ENCODE assay signal across 8 cellular contexts in genomic region chr15:66851226-66852063, GRCh38.
DNase-seq lines count a peak whose midpoint lies in the region; ATAC-seq and TF ChIP-seq lines count a peak whose summit lies in the region.

No MANE protein-coding gene starts in this region.

- H3K27ac ChIP-seq in OCI-LY1 (ENCODE audit: low read depth, low read length, poor library complexity, severe bottlenecking) (no peak overlapping the region), muscle layer of duodenum (ENCODE audit: low read length) (peak overlapping the region; percentile 31)

- H3K4me1 ChIP-seq in OCI-LY1 (ENCODE audit: insufficient read depth, low read length, severe bottlenecking) (peaks cover 11% of the 10 kb centered on the region), muscle layer of duodenum (ENCODE audit: control insufficient read depth in 1 of 2, insufficient read depth in 2 of 2, low read length in 2 of 2) (peaks cover 6 to 14% of the 10 kb centered on the region in 2 donors)

- no peaks in the 10 kb centered on the region for H3K36me3 ChIP-seq in OCI-LY1 (ENCODE audit: insufficient read depth, low read length)
- H3K36me3 ChIP-seq in muscle layer of duodenum (ENCODE audit: control insufficient read depth in 1 of 2, insufficient read depth in 2 of 2, low read length in 2 of 2) = no peaks in the 10 kb centered on the region

- H3K9me3 ChIP-seq in OCI-LY1 (ENCODE audit: low read length) (no peaks in the 10 kb centered on the region), muscle layer of duodenum (ENCODE audit: control insufficient read depth in 1 of 2, low read length in 2 of 2) (no peaks in the 10 kb centered on the region)

- peak; percentile 99 for TF ChIP-seq CTCF in GM12865 (IDR thresholded peaks at IDR 0.05; ENCODE audit: insufficient read depth, low read depth, low read length, missing control alignments)
- TF ChIP-seq CTCF in OCI-LY1 (IDR thresholded peaks at IDR 0.05; ENCODE audit: low read length) = peak; percentile 94
- peak; percentile 88 for TF ChIP-seq CTCF in epithelial cell of proximal tubule (conservative IDR thresholded peaks at IDR 0.05; ENCODE audit: low read depth, low read length)

- H3F3A ChIP-seq in OCI-LY1 (ENCODE audit: insufficient read depth, low read length) = no peaks in the 10 kb centered on the region

- H3K27me3 ChIP-seq in OCI-LY1 (ENCODE audit: insufficient read depth, low read length) = peaks cover 4% of the 10 kb centered on the region; the same call in 1 of the 2 replicates
- H3K27me3 ChIP-seq in muscle layer of duodenum (ENCODE audit: low read depth, low read length) = no peaks in the 10 kb centered on the region

- no peak overlapping the region for H3K9ac ChIP-seq in OCI-LY1 (ENCODE audit: low read length)

- H3K4me3 ChIP-seq in GM12865 (ENCODE audit: low read depth, low read length) (no peak overlapping the region), OCI-LY1 (ENCODE audit: low read depth, low read length, poor library complexity, severe bottlenecking) (no peak overlapping the region), epithelial cell of proximal tubule (ENCODE audit: low read depth, low read length) (no peak overlapping the region), muscle layer of duodenum (ENCODE audit: low read depth in 1 of 2, low read length in 2 of 2) (no peak overlapping the region)

- peak overlapping the region; percentile 75; the same call in 1 of the 2 replicates for H2AFZ ChIP-seq in OCI-LY1 (ENCODE audit: low read length)

- DNase-seq in GM12865 (ENCODE audit: low read depth) (peak; percentile 83), HK-2 (ENCODE audit: unreplicated experiment) (peak; percentile 78), epithelial cell of proximal tubule (ENCODE audit: low read depth) (no peak)
- DNase-seq in activated CD8-positive, alpha-beta memory T cell treated with anti-CD3 and anti-CD28 coated beads, Interleukin-2, amount 50 U/mL, for 4 hours = peak; percentile 70
- DNase-seq in stimulated activated CD8-positive, alpha-beta memory T cell treated with anti-CD3 and anti-CD28 coated beads, Interleukin-4, amount 100 ng/mL, for 4 hours (ENCODE audit: low read depth in 2 of 2, low spot score in 1 of 2) = peak; percentile 38 to 46

- H3K9me2 ChIP-seq in OCI-LY1 (ENCODE audit: low read depth, low read length) = no peaks in the 10 kb centered on the region

- H3K79me2 ChIP-seq in OCI-LY1 (ENCODE audit: insufficient read depth, low read length) = no peaks in the 10 kb centered on the region

- no peak for ATAC-seq in GM19455 (IDR thresholded peaks at IDR 0.05; ENCODE audit: unreplicated experiment)

- H3K4me2 ChIP-seq in OCI-LY1 (ENCODE audit: low read length) = peak overlapping the region; percentile 26

- H4K20me1 ChIP-seq in OCI-LY1 (ENCODE audit: insufficient read depth, low read length) = no peaks in the 10 kb centered on the region
